ENCODE assay signal across 8 cellular contexts in genomic region chr14:95432152-95433093, GRCh38.
DNase-seq lines count a peak whose midpoint lies in the region; TF ChIP-seq lines count a peak whose summit lies in the region.

No MANE protein-coding gene starts in this region.

- no peaks in the 10 kb centered on the region for H3K79me1 ChIP-seq in H9 (ENCODE audit: insufficient read depth, low read depth, low read length, poor library complexity, severe bottlenecking)

- H3K4me3 Mint-ChIP-seq in H9 = no peak overlapping the region

- H3K23ac ChIP-seq in H9 (ENCODE audit: insufficient read length, low read depth, low read length) = no peak overlapping the region

- H4K20me1 ChIP-seq in H9 (ENCODE audit: control insufficient read depth, insufficient read depth, insufficient read length) = no peaks in the 10 kb centered on the region

- H3K4me1 Mint-ChIP-seq in H9 = peaks cover 0 to 2% of the 10 kb centered on the region in 2 experiments; a peak in 1 of 4 replicates

- no peak overlapping the region for H3K18ac ChIP-seq in H9 (ENCODE audit: insufficient read length, low read depth, low read length)

- H3K9ac ChIP-seq in H9 (ENCODE audit: extremely low read depth, insufficient read length, low read length) = no peak overlapping the region

- H2BK5ac ChIP-seq in H9 (ENCODE audit: insufficient read length, low read length) = no peak overlapping the region

- H3K4me1 ChIP-seq in H9 (ENCODE audit: insufficient read depth, low read length) = no peaks in the 10 kb centered on the region

- H3K27me3 ChIP-seq in H9 (ENCODE audit: insufficient read depth, low read length) = no peaks in the 10 kb centered on the region

- no peak overlapping the region for H3K14ac ChIP-seq in H9 (ENCODE audit: insufficient read depth, low read length)

- no peak overlapping the region for H2BK120ac ChIP-seq in H9 (ENCODE audit: low read depth, low read length, poor library complexity, severe bottlenecking)

- no peak overlapping the region for H3K27ac ChIP-seq in 22Rv1
- no peak overlapping the region for H3K27ac ChIP-seq in H9 (ENCODE audit: insufficient read length, low read depth, low read length)

- no peak overlapping the region for H4K5ac ChIP-seq in H9 (ENCODE audit: insufficient read length, low read depth, low read length)

- no peaks in the 10 kb centered on the region for H3K9me3 ChIP-seq in H9 (ENCODE audit: control insufficient read depth, low read depth, low read length)

- no peak overlapping the region for H4K91ac ChIP-seq in H9 (ENCODE audit: insufficient read length, low read depth, low read length)

- DNase-seq in H9 (peak; percentile 75), SK-MEL-5 (ENCODE audit: low read depth, low spot score) (peak; percentile 55), globus pallidus (ENCODE audit: low spot score) (peak; percentile 42), renal cortical epithelial cell (ENCODE audit: low read depth) (peak; percentile 17), dedifferentiated amniotic fluid mesenchymal stem cell (ENCODE audit: extremely low spot score) (no peak), T-helper 1 cell (no peak), NOMO-1 treated with dmso at 0.1 percent for 144 hours (lab: John Stamatoyannopoulos, UW; ENCODE audit: unreplicated experiment) (no peak)

- no peak overlapping the region for H3K27ac Mint-ChIP-seq in H9

- no peak overlapping the region for H3K4me2 ChIP-seq in H9 (ENCODE audit: insufficient read depth, insufficient read length, low read length)

- no peak overlapping the region for H4K8ac ChIP-seq in H9 (replicated peaks; ENCODE audit: insufficient read length, low read depth, low read length)

- in situ Hi-C loops in SK-MEL-5 (cut with HindIII; ENCODE audit: low pct_unique_long_range_greater_than_20kb, low sequenced_read_pairs) = no loop called here

- H3T11ph ChIP-seq in H9 (ENCODE audit: low read length) = no peak overlapping the region

- peaks cover 0 to 5% (median 0%) of the 10 kb centered on the region in 3 experiments; a peak in 2 of 7 replicates for H3K36me3 Mint-ChIP-seq in H9 (ENCODE audit: insufficient read depth in 1 of 3, low read depth in 3 of 3)

- H3K56ac ChIP-seq in H9 (ENCODE audit: insufficient read length, low read depth, low read length) = no peak overlapping the region

- H2BK15ac ChIP-seq in H9 (ENCODE audit: low read depth, low read length) = no peak overlapping the region

- no CpG with 5 or more reads among the region's 20 CpGs for WGBS in H9 (ENCODE audit: extremely low coverage, insufficient read length, low lambda C conversion rate)

- peaks cover 4% of the 10 kb centered on the region for H3K27me3 Mint-ChIP-seq in H9 (ENCODE audit: low read depth)

- H2BK12ac ChIP-seq in H9 (ENCODE audit: insufficient read length, low read depth, low read length) = no peak overlapping the region

- no peaks in the 10 kb centered on the region for H3K23me2 ChIP-seq in H9 (ENCODE audit: insufficient read length, low read depth, low read length, poor library complexity, severe bottlenecking)

- H2AK5ac ChIP-seq in H9 (ENCODE audit: insufficient read length, low read length) = no peak overlapping the region

- TF ChIP-seq CTCF in 22Rv1 (IDR thresholded peaks at IDR 0.05) (peak; percentile 91), H9 (conservative IDR thresholded peaks at IDR 0.05) (peak; percentile 93)

- no peak overlapping the region for H3K4ac ChIP-seq in H9 (ENCODE audit: low read depth, low read length)

- H3K9me3 Mint-ChIP-seq in H9 = peaks cover 0 to 5% of the 10 kb centered on the region in 2 experiments; a peak in 3 of 5 replicates

- H2AFZ ChIP-seq in H9 (ENCODE audit: low read length) = no peak overlapping the region

- H3K79me2 ChIP-seq in H9 (ENCODE audit: insufficient read depth, low read length) = no peaks in the 10 kb centered on the region; the same call in 1 of the 2 replicates

- H2BK20ac ChIP-seq in H9 (ENCODE audit: low read depth, low read length, poor library complexity, severe bottlenecking) = no peak overlapping the region

Comparison
In these comparisons a context has a peak if more than half of its experiments do, and no peak if none do; other contexts are left out.
1. DNase-seq: peak in H9 (single experiment), SK-MEL-5 (single experiment), globus pallidus (single experiment) and renal cortical epithelial cell (single experiment); none in dedifferentiated amniotic fluid mesenchymal stem cell (single experiment), T-helper 1 cell (0 of 5) and NOMO-1 treated with dmso at 0.1 percent for 144 hours (single experiment).